17 cellular contexts compared by ENCODE assay signal in genomic region chr20:48754269-48754668, GRCh38.
A peak's percentile ranks its signal among the peaks of the same experiment; 100 is the strongest.
DNase-seq lines count a peak whose midpoint lies in the region; ATAC-seq and TF ChIP-seq lines count a peak whose summit lies in the region.
"Had no signal": no experiment of that assay in that cellular context is flagged by ENCODE, and none has a peak within 500 bp of the region (broad histone marks: within the 10 kb centered on the region; RNA-seq: fewer than 3 reads in every experiment).

No MANE protein-coding gene starts in this region.

- H3K4me3 Mint-ChIP-seq in CD4-positive, alpha-beta memory T cell, result no peak overlapping the region
- peak overlapping the region in 1 of 8 donors; percentile 23 for H3K4me3 Mint-ChIP-seq in naive B cell
- H3K4me3 Mint-ChIP-seq in osteocyte (ENCODE audit: unreplicated experiment), result no peak overlapping the region
- H3K4me3 Mint-ChIP-seq: activated CD8-positive, alpha-beta T cell treated with anti-CD3 and anti-CD28 coated beads, Interleukin-2, amount 10 ng/mL, durations not matched to agents 7 days and 5 days; activated T-cell treated with anti-CD3 and anti-CD28 coated beads, Interleukin-2, amount 50 U/mL, for 72 hours had no signal

- CTCF ChIA-PET in CD4-positive, alpha-beta memory T cell (lab: Charles Lee; ENCODE audit: partially characterized antibody), result interaction anchor here (1.2 to 1.5 kb wide), 2 partner anchors 23 to 69 kb away, joined by 3 read pairs; no protein-coding TSS in a partner anchor

- no peaks in the 10 kb centered on the region for H3K27me3 ChIP-seq in CD4-positive, alpha-beta memory T cell (ENCODE audit: insufficient read depth, low read length)

- no peak for TF ChIP-seq CTCF in osteocyte (IDR thresholded peaks at IDR 0.05)

- no peak overlapping the region for H3K4me3 ChIP-seq in CD4-positive, alpha-beta memory T cell (ENCODE audit: low read length in 2 of 2)
- H3K4me3 ChIP-seq: K562, left ventricle myocardium inferior had no signal

- H3K4me1 Mint-ChIP-seq in CD4-positive, alpha-beta memory T cell, result peaks cover 66 to 100% (median 86%) of the 10 kb centered on the region in 4 donors
- H3K4me1 Mint-ChIP-seq in naive B cell (peaks cover 76 to 92% (median 90%) of the 10 kb centered on the region in 3 donors), osteocyte (ENCODE audit: unreplicated experiment) (peaks cover 17% of the 10 kb centered on the region)

- no peaks in the 10 kb centered on the region for H3K9me3 ChIP-seq in CD4-positive, alpha-beta memory T cell (ENCODE audit: control insufficient read depth in 1 of 2, low read length in 2 of 2)

- peaks cover 48% of the 10 kb centered on the region in 2 donors for H3K36me3 Mint-ChIP-seq in CD4-positive, alpha-beta memory T cell
- H3K36me3 Mint-ChIP-seq in naive B cell, result peaks cover 0 to 19% of the 10 kb centered on the region in 2 donors
- no peaks in the 10 kb centered on the region for H3K36me3 Mint-ChIP-seq in osteocyte (ENCODE audit: unreplicated experiment)

- POLR2A ChIA-PET in CD4-positive, alpha-beta memory T cell (lab: Charles Lee; ENCODE audit: partially characterized antibody), result interaction anchor here (0.8 to 5.3 kb wide), 5 partner anchors 27 to 72 kb away, joined by 3 to 48 read pairs (median 6); partner anchors contain the start of gene PREX1

- H3K36me3 ChIP-seq in CD4-positive, alpha-beta memory T cell (ENCODE audit: insufficient read depth, low read length), result peaks cover 11% of the 10 kb centered on the region
- H3K36me3 ChIP-seq: left ventricle myocardium inferior had no signal

- ATAC-seq in naive B cell (ENCODE audit: low read depth in 2 of 2), result peak; percentile 57 to 65
- ATAC-seq: activated CD8-positive, alpha-beta T cell treated with anti-CD3 and anti-CD28 coated beads, Interleukin-2, amount 10 ng/mL, durations not matched to agents 7 days and 5 days; activated T-cell treated with anti-CD3 and anti-CD28 coated beads, Interleukin-2, amount 50 U/mL, for 72 hours; K562 had no signal

- H3K9me3 Mint-ChIP-seq in CD4-positive, alpha-beta memory T cell, result peaks cover 0 to 6% (median 0%) of the 10 kb centered on the region in 8 donors
- H3K9me3 Mint-ChIP-seq in naive B cell (peaks cover 0 to 20% (median 15%) of the 10 kb centered on the region in 7 donors), osteocyte (ENCODE audit: unreplicated experiment) (peaks cover 6% of the 10 kb centered on the region)

- peak overlapping the region; percentile 6 for H3K27ac ChIP-seq in CD4-positive, alpha-beta memory T cell (ENCODE audit: low read depth, low read length)
- H3K27ac ChIP-seq: left ventricle myocardium inferior had no signal

- no peak for DNase-seq in CD4-positive, alpha-beta memory T cell
- DNase-seq in NCI-H146 treated with DMSO at 0.1 percent for 48 hours (lab: John Stamatoyannopoulos, UW; ENCODE audit: unreplicated experiment), result peak; percentile 72
- DNase-seq in NCI-H82 treated with DMSO at 0.1 percent for 48 hours (lab: John Stamatoyannopoulos, UW; ENCODE audit: unreplicated experiment), result peak; percentile 59
- no peak for DNase-seq in naive B cell
- no peak for DNase-seq in NCI-H226
- DNase-seq in osteocyte (ENCODE audit: extremely low spot score, unreplicated experiment), result no peak
- DNase-seq in activated T-cell treated with anti-CD3 and anti-CD28 coated beads for 4 hours, result no peak
- DNase-seq in cortex of kidney (lab: John Stamatoyannopoulos, UW), result no peak
- DNase-seq: activated CD4-positive, CD25-positive, alpha-beta regulatory T cell; activated CD8-positive, alpha-beta T cell treated with anti-CD3 and anti-CD28 coated beads, Interleukin-2, amount 10 ng/mL, durations not matched to agents 7 days and 5 days; activated T-cell treated with anti-CD3 and anti-CD28 coated beads, Interleukin-2, amount 50 U/mL, for 72 hours; EL; HCEC 1CT; left ventricle myocardium inferior; NCI-H510A treated with DMSO at 0.1 percent for 48 hours; stimulated activated CD4-positive, alpha-beta T cell treated with anti-CD3 and anti-CD28 coated beads, Interleukin-2, amount 100 ng/mL, for 24 hours had no signal

- peak overlapping the region in 4 of 7 donors; percentile 46 to 87 (median 75) for H3K27ac Mint-ChIP-seq in CD4-positive, alpha-beta memory T cell
- peak overlapping the region in 4 of 6 donors; percentile 47 to 88 (median 73) for H3K27ac Mint-ChIP-seq in naive B cell
- H3K27ac Mint-ChIP-seq in osteocyte (ENCODE audit: unreplicated experiment), result no peak overlapping the region

- intact Hi-C loops in CD4-positive, alpha-beta memory T cell (cut with micrococcal nuclease), result no loop called here

- H3K27me3 Mint-ChIP-seq in CD4-positive, alpha-beta memory T cell, result no peaks in the 10 kb centered on the region
- no peaks in the 10 kb centered on the region for H3K27me3 Mint-ChIP-seq in naive B cell
- no peaks in the 10 kb centered on the region for H3K27me3 Mint-ChIP-seq in osteocyte (ENCODE audit: unreplicated experiment)

- peaks cover 88% of the 10 kb centered on the region for H3K4me1 ChIP-seq in CD4-positive, alpha-beta memory T cell (ENCODE audit: insufficient read depth, low read length)

Comparison
In these comparisons a context has a peak if more than half of its experiments do, and no peak if none do; other contexts are left out.
1. DNase-seq: peak in NCI-H146 treated with DMSO at 0.1 percent for 48 hours (single experiment) and NCI-H82 treated with DMSO at 0.1 percent for 48 hours (single experiment); none in CD4-positive, alpha-beta memory T cell (0 of 5), naive B cell (single experiment), NCI-H226 (single experiment), osteocyte (single experiment), activated T-cell treated with anti-CD3 and anti-CD28 coated beads for 4 hours (single experiment) and cortex of kidney (single experiment).